15 cellular contexts compared by ENCODE assay signal in the genomic region with DNA sequence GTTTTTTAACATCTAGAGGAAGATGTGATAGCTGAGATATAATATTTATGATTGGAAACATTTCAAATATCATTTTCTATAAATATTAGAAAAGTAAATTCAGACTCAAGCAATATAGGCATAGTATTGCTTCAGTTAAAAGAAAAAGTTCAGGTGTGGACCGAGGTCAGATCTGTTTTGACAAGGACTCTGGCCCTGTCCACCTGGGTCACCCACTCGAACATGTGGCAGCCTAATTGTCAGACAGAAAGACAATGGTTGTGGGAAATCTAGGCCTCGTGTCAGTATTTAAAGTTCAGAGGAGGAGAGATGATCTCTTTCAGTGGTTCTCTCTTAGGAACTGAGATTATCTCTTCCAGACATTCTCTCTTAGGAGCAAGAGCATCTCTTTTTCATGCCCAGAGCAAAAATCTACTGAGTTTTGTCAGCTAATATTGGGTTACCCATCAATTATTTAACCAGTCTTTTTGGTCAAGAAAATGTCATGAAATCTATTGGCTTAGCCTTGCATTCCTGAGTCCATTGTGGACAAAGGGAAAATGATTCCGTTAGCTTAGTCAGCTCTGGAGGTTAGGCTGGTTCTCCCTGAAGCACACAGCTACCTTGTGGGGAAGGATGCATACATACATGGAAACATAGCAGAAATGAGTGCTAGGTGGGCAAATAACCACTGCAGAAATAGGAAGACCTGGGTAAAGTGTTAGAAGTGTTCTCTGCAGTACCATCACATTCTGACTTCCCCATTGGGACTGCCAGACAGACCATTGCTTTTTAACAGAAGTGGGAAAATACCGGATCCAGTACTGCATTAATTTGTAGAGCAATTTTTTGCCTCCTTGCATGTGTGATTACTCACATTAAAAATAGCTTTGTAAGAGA.
DNase-seq lines count a peak whose midpoint lies in the region; ATAC-seq and TF ChIP-seq lines count a peak whose summit lies in the region.
"Had no signal": no experiment of that assay in that cellular context is flagged by ENCODE, and none has a peak within 500 bp of the region (broad histone marks: within the 10 kb centered on the region; RNA-seq: fewer than 3 reads in every experiment).

No MANE protein-coding gene starts in this region.

- TF ChIP-seq CTCF in uterus (IDR thresholded peaks at IDR 0.05) (no peak), brain microvascular endothelial cell (IDR thresholded peaks at IDR 0.05; ENCODE audit: low read depth, low read length, missing control alignments) (no peak), dorsolateral prefrontal cortex (IDR thresholded peaks at IDR 0.05 in 54 of 56, conservative IDR thresholded peaks at IDR 0.05 in 2 of 56; ENCODE audit: low read depth in 1 of 56, partially characterized antibody in 56 of 56) (no peak)

- TF ChIP-seq POLR2A in uterus (IDR thresholded peaks at IDR 0.05) = no peak

- no peaks in the 10 kb centered on the region for H3K27me3 ChIP-seq in uterus
- no peaks in the 10 kb centered on the region for H3K27me3 ChIP-seq in brain microvascular endothelial cell (replicated peaks)
- H3K27me3 ChIP-seq in dorsolateral prefrontal cortex = no peaks in the 10 kb centered on the region
- H3K27me3 ChIP-seq: BLaER1 had no signal

- H3K36me3 ChIP-seq in uterus (no peaks in the 10 kb centered on the region), brain microvascular endothelial cell (replicated peaks) (no peaks in the 10 kb centered on the region)
- H3K36me3 ChIP-seq: BLaER1 had no signal

- no peak overlapping the region for H3K4me3 ChIP-seq in uterus
- no peak overlapping the region for H3K4me3 ChIP-seq in brain microvascular endothelial cell (ENCODE audit: low read depth, low read length)
- H3K4me3 ChIP-seq in dorsolateral prefrontal cortex = no peak overlapping the region
- H3K4me3 ChIP-seq: BLaER1, SK-N-MC, smooth muscle cell had no signal

- no peaks in the 10 kb centered on the region for H3K9me3 ChIP-seq in uterus
- H3K9me3 ChIP-seq: BLaER1 had no signal

- H3K27ac ChIP-seq in uterus = no peak overlapping the region
- no peak overlapping the region for H3K27ac ChIP-seq in brain microvascular endothelial cell
- no peak overlapping the region for H3K27ac ChIP-seq in dorsolateral prefrontal cortex
- H3K27ac ChIP-seq: BLaER1, SK-N-MC had no signal

- H3K4me1 ChIP-seq in uterus = no peaks in the 10 kb centered on the region
- H3K4me1 ChIP-seq: BLaER1 had no signal

- in situ Hi-C loops in brain microvascular endothelial cell (cut with HindIII; ENCODE audit: low pct_ligation_motif_present, low sequenced_read_pairs) = no loop called here

- peak; percentile 48 for ATAC-seq in GM19025 (IDR thresholded peaks at IDR 0.05; ENCODE audit: low read depth, unreplicated experiment)
- ATAC-seq in GM21825 (IDR thresholded peaks at IDR 0.05; ENCODE audit: unreplicated experiment) = peak; percentile 36
- ATAC-seq in HG03196 (IDR thresholded peaks at IDR 0.05; ENCODE audit: unreplicated experiment) = peak; percentile 38
- ATAC-seq in left lobe of liver = peak; percentile 54

- intact Hi-C loops in uterus (cut with DNase I; ENCODE audit: low total_unique reads) (no loop called here), dorsolateral prefrontal cortex (cut with DNase I) (no loop called here)

- peak; percentile 44 for DNase-seq in left lobe of liver (ENCODE audit: low spot score)
- DNase-seq in activated naive CD4-positive, alpha-beta T cell (lab: John Stamatoyannopoulos, UW) = no peak
- no peak for DNase-seq in uterus
- no peak for DNase-seq in brain microvascular endothelial cell
- DNase-seq in dorsolateral prefrontal cortex = no peak
- DNase-seq: activated CD4-positive, alpha-beta memory T cell treated with anti-CD3 and anti-CD28 coated beads, Interleukin-2, amount 10 ng/mL, durations not matched to agents 7 days and 5 days; effector memory CD4-positive, alpha-beta T cell; foreskin fibroblast; NCI-H1105 had no signal
